In genomic region chr19:50569938-50570540, GRCh38 we compare ENCODE assay signal across 1 cellular context.
TF ChIP-seq lines count a peak whose summit lies in the region.

No MANE protein-coding gene starts in this region.

TF ChIP-seq in H1, 55 proteins besides CTCF, POLR2A, EP300 and RAD21:
- no peak for TF ChIP-seq BACH1 (IDR thresholded peaks at IDR 0.05; ENCODE audit: low read length)
- no peak for TF ChIP-seq CREB1 (IDR thresholded peaks at IDR 0.05)
- TF ChIP-seq MAFK (IDR thresholded peaks at IDR 0.05; ENCODE audit: low read depth, low read length): no peak
- no peak for TF ChIP-seq NANOG (IDR thresholded peaks at IDR 0.05; ENCODE audit: insufficient read depth, low read depth, low read length, poor library complexity, severe bottlenecking)
- TF ChIP-seq GTF2F1 (IDR thresholded peaks at IDR 0.05; ENCODE audit: borderline replicate concordance, low read depth, low read length): no peak
- no peak for TF ChIP-seq SP1 (IDR thresholded peaks at IDR 0.05; ENCODE audit: low read depth, low read length)
- TF ChIP-seq FOSL1 (IDR thresholded peaks at IDR 0.05; ENCODE audit: insufficient read depth, low read depth, low read length): no peak
- TF ChIP-seq POLR2AphosphoS5 (IDR thresholded peaks at IDR 0.05; ENCODE audit: low read depth, low read length): no peak
- no peak for TF ChIP-seq SP4 (IDR thresholded peaks at IDR 0.05; ENCODE audit: low read length)
- no peak for TF ChIP-seq TAF1 (IDR thresholded peaks at IDR 0.05; ENCODE audit: low read depth, low read length)
- no peak for TF ChIP-seq CHD1 (IDR thresholded peaks at IDR 0.05; ENCODE audit: low read depth, low read length)
- no peak for TF ChIP-seq TEAD4 (IDR thresholded peaks at IDR 0.05; ENCODE audit: low read depth, low read length)
- no peak for TF ChIP-seq CTBP2 (IDR thresholded peaks at IDR 0.05; ENCODE audit: borderline replicate concordance, insufficient read depth, insufficient read length, low read length)
- no peak for TF ChIP-seq CHD7 (IDR thresholded peaks at IDR 0.05; ENCODE audit: insufficient replicate concordance, low read length)
- TF ChIP-seq RFX5 (IDR thresholded peaks at IDR 0.05; ENCODE audit: borderline replicate concordance, low read depth, low read length): no peak
- no peak for TF ChIP-seq JUND (IDR thresholded peaks at IDR 0.05; ENCODE audit: low read length)
- TF ChIP-seq CBX8 (IDR thresholded peaks at IDR 0.05; ENCODE audit: borderline replicate concordance, low read depth, low read length): no peak
- no peak for TF ChIP-seq HDAC2 (IDR thresholded peaks at IDR 0.05; ENCODE audit: borderline replicate concordance in 1 of 2, low read depth in 2 of 2, low read length in 2 of 2)
- TF ChIP-seq ZNF274 (IDR thresholded peaks at IDR 0.05; ENCODE audit: borderline replicate concordance, extremely low read depth, low read length): no peak
